ENCODE assay signal across 10 cellular contexts in genomic region chr9:112029921-112030444, GRCh38.
A peak's percentile ranks its signal among the peaks of the same experiment; 100 is the strongest.
DNase-seq lines count a peak whose midpoint lies in the region; ATAC-seq, FAIRE-seq and TF ChIP-seq lines count a peak whose summit lies in the region.
"Had no signal": no experiment of that assay in that cellular context is flagged by ENCODE, and none has a peak within 500 bp of the region (broad histone marks: within the 10 kb centered on the region; RNA-seq: fewer than 3 reads in every experiment).

No MANE protein-coding gene starts in this region.

- FAIRE-seq in D721Med (lab: Jason Lieb, UNC): no peak

- intact Hi-C loops in activated CD8-positive, alpha-beta T cell treated with anti-CD3 and anti-CD28 coated beads for 36 hours (cut with micrococcal nuclease): no loop called here
- intact Hi-C loops in upper lobe of right lung (cut with DNase I): no loop called here

- peaks cover 12% of the 10 kb centered on the region for H3F3A ChIP-seq in SK-N-SH (replicated peaks; ENCODE audit: insufficient read depth)

- no peak overlapping the region for H3K9ac ChIP-seq in SK-N-SH

- no peaks in the 10 kb centered on the region for H3K79me2 ChIP-seq in SK-N-SH (ENCODE audit: insufficient read depth)

- WGBS in SK-N-SH (ENCODE audit: low lambda C conversion rate): 65% methylated on average over 3 of the region's 3 CpGs

- H3K27ac Mint-ChIP-seq in activated T-cell treated with anti-CD3 and anti-CD28 coated beads, Interleukin-2, amount 50 U/mL, for 72 hours: no peak overlapping the region
- H3K27ac Mint-ChIP-seq in activated CD8-positive, alpha-beta T cell treated with anti-CD3 and anti-CD28 coated beads for 36 hours: peak overlapping the region; percentile 47

- H3K4me1 ChIP-seq in upper lobe of right lung (peaks cover 25% of the 10 kb centered on the region), SK-N-SH (ENCODE audit: control insufficient read depth in 1 of 2, insufficient read depth in 2 of 2, low read depth in 1 of 2, low read length in 1 of 2) (peaks cover 0 to 24% of the 10 kb centered on the region in 2 experiments)

- CTCF ChIA-PET in activated CD8-positive, alpha-beta T cell treated with anti-CD3 and anti-CD28 coated beads for 36 hours (lab: Charles Lee): no interaction called here
- CTCF ChIA-PET in SK-N-SH (lab: Yijun Ruan, JAX): no interaction called here

- H3K27ac ChIP-seq in upper lobe of right lung: peak overlapping the region; percentile 12
- no peak overlapping the region for H3K27ac ChIP-seq in SK-N-SH (ENCODE audit: low read depth in 2 of 2, low read length in 1 of 2)
- H3K27ac ChIP-seq: left ventricle myocardium inferior had no signal

- H3K9me3 ChIP-seq in upper lobe of right lung: no peaks in the 10 kb centered on the region
- no peaks in the 10 kb centered on the region for H3K9me3 ChIP-seq in SK-N-SH
- H3K9me3 ChIP-seq: left ventricle myocardium inferior had no signal

- H2AFZ ChIP-seq in SK-N-SH (ENCODE audit: low read depth): no peak overlapping the region; the same call in 1 of the 2 replicates

- peak overlapping the region; percentile 1 to 2 for H3K4me3 Mint-ChIP-seq in activated T-cell treated with anti-CD3 and anti-CD28 coated beads, Interleukin-2, amount 50 U/mL, for 72 hours
- no peak overlapping the region for H3K4me3 Mint-ChIP-seq in activated CD8-positive, alpha-beta T cell treated with anti-CD3 and anti-CD28 coated beads for 36 hours

- TF ChIP-seq EP300 in SK-N-SH (IDR thresholded peaks at IDR 0.05; ENCODE audit: borderline replicate concordance in 1 of 2, low read depth in 1 of 2, low read length in 1 of 2): no peak

- peaks cover 59% of the 10 kb centered on the region for H3K27me3 Mint-ChIP-seq in activated T-cell treated with anti-CD3 and anti-CD28 coated beads, Interleukin-2, amount 50 U/mL, for 72 hours (ENCODE audit: low read depth)
- H3K27me3 Mint-ChIP-seq in activated CD8-positive, alpha-beta T cell treated with anti-CD3 and anti-CD28 coated beads for 36 hours: peaks cover 19% of the 10 kb centered on the region

- H3K4me3 ChIP-seq in upper lobe of right lung (no peak overlapping the region), SK-N-SH (ENCODE audit: low read depth in 2 of 2, low read length in 1 of 2) (no peak overlapping the region)
- H3K4me3 ChIP-seq: left ventricle myocardium inferior had no signal

- peaks cover 0 to 1% of the 10 kb centered on the region in 2 donors for H3K9me3 Mint-ChIP-seq in activated T-cell treated with anti-CD3 and anti-CD28 coated beads, Interleukin-2, amount 50 U/mL, for 72 hours
- no peaks in the 10 kb centered on the region for H3K9me3 Mint-ChIP-seq in activated CD8-positive, alpha-beta T cell treated with anti-CD3 and anti-CD28 coated beads for 36 hours

- POLR2A ChIA-PET in activated CD8-positive, alpha-beta T cell treated with anti-CD3 and anti-CD28 coated beads for 36 hours (lab: Charles Lee): no interaction called here
- POLR2A ChIA-PET in SK-N-SH (lab: Yijun Ruan, JAX): no interaction called here

- H3K36me3 ChIP-seq in upper lobe of right lung: no peaks in the 10 kb centered on the region
- H3K36me3 ChIP-seq in SK-N-SH (replicated peaks in 1 of 2; ENCODE audit: control insufficient read depth in 1 of 2, insufficient read depth in 2 of 2, low read length in 1 of 2): no peaks in the 10 kb centered on the region
- H3K36me3 ChIP-seq: left ventricle myocardium inferior had no signal

- no peaks in the 10 kb centered on the region for H4K20me1 ChIP-seq in SK-N-SH (ENCODE audit: insufficient read depth)

- no peak for TF ChIP-seq RAD21 in SK-N-SH (IDR thresholded peaks at IDR 0.05; ENCODE audit: low read length)

- H3K9me2 ChIP-seq in SK-N-SH: no peaks in the 10 kb centered on the region

- H3K27me3 ChIP-seq in upper lobe of right lung: no peaks in the 10 kb centered on the region
- H3K27me3 ChIP-seq in SK-N-SH (ENCODE audit: insufficient read depth): no peaks in the 10 kb centered on the region

- peak in 1 of 2 donors; percentile 33 for ATAC-seq in activated T-cell treated with anti-CD3 and anti-CD28 coated beads, Interleukin-2, amount 50 U/mL, for 72 hours (replicated peaks in 1 of 2)
- ATAC-seq in activated CD8-positive, alpha-beta T cell treated with anti-CD3 and anti-CD28 coated beads for 36 hours: no peak
- peak; percentile 93 for ATAC-seq in upper lobe of right lung

- peaks cover 0 to 3% of the 10 kb centered on the region in 2 donors for H3K36me3 Mint-ChIP-seq in activated T-cell treated with anti-CD3 and anti-CD28 coated beads, Interleukin-2, amount 50 U/mL, for 72 hours (ENCODE audit: insufficient read depth in 2 of 2)
- H3K36me3 Mint-ChIP-seq in activated CD8-positive, alpha-beta T cell treated with anti-CD3 and anti-CD28 coated beads for 36 hours (ENCODE audit: low read depth): no peaks in the 10 kb centered on the region

- no peak for TF ChIP-seq CTCF in activated CD8-positive, alpha-beta T cell treated with anti-CD3 and anti-CD28 coated beads for 36 hours (IDR thresholded peaks at IDR 0.05)
- no peak for TF ChIP-seq CTCF in upper lobe of right lung (IDR thresholded peaks at IDR 0.05)
- TF ChIP-seq CTCF in D721Med (IDR thresholded peaks at IDR 0.05; ENCODE audit: insufficient read depth, missing control alignments): no peak
- no peak for TF ChIP-seq CTCF in SK-N-SH (IDR thresholded peaks at IDR 0.05)

- no peak for DNase-seq in activated T-cell treated with anti-CD3 and anti-CD28 coated beads, Interleukin-2, amount 50 U/mL, for 72 hours
- DNase-seq in activated T-cell treated with anti-CD3 and anti-CD28 coated beads for 4 hours (no peak), iPS-NIHi7 (ENCODE audit: extremely low spot score) (peak; percentile 41), upper lobe of right lung (no peak), D721Med (ENCODE audit: insufficient read length, low spot score) (no peak), SK-N-SH (no peak), anterior cingulate cortex (lab: John Stamatoyannopoulos, UW) (no peak)
- no peak for DNase-seq in activated CD8-positive, alpha-beta T cell treated with anti-CD3 and anti-CD28 coated beads for 36 hours
- DNase-seq: amygdala, left ventricle myocardium inferior had no signal

- H3K4me2 ChIP-seq in SK-N-SH: no peak overlapping the region

- peaks cover 68% of the 10 kb centered on the region for H3K4me1 Mint-ChIP-seq in activated T-cell treated with anti-CD3 and anti-CD28 coated beads, Interleukin-2, amount 50 U/mL, for 72 hours (ENCODE audit: low read depth)
- H3K4me1 Mint-ChIP-seq in activated CD8-positive, alpha-beta T cell treated with anti-CD3 and anti-CD28 coated beads for 36 hours (ENCODE audit: low read depth): peaks cover 49% of the 10 kb centered on the region

TF ChIP-seq in SK-N-SH, 30 proteins besides CTCF, POLR2A, EP300 and RAD21:
- no peak for TF ChIP-seq SIN3A (IDR thresholded peaks at IDR 0.05; ENCODE audit: borderline replicate concordance, low read depth, low read length)
- TF ChIP-seq RXRA (IDR thresholded peaks at IDR 0.05; ENCODE audit: borderline replicate concordance, low read depth): no peak
